ENCODE assay signal across 1 cellular context in the genomic region with DNA sequence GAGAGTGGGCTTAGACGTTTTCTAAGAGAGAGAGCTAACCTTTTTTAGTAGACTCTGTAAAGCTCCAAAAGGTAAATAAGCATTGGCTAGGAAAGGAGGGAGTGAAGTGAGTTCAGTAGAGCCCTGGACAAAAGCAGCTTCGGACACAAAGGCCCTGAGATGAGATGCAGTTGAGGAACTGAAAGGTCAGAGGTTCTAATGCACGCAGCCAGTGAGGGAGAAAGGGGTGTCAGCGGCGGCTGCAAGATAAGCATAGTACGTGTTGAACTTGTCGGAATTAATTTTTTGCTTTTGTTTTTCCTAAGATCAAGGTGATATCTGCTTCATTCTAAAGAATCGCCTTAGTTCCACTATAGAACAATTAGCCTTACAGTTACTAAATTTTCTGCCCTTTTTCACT.
TF ChIP-seq lines count a peak whose summit lies in the region.

No MANE protein-coding gene starts in this region.

TF ChIP-seq in HepG2, 621 proteins besides CTCF, POLR2A, EP300 and RAD21 (continued from another document):
- TF ChIP-seq, protein P1, sequence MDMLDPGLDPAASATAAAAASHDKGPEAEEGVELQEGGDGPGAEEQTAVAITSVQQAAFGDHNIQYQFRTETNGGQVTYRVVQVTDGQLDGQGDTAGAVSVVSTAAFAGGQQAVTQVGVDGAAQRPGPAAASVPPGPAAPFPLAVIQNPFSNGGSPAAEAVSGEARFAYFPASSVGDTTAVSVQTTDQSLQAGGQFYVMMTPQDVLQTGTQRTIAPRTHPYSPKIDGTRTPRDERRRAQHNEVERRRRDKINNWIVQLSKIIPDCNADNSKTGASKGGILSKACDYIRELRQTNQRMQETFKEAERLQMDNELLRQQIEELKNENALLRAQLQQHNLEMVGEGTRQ (IDR thresholded peaks at IDR 0.05; ENCODE audit: low read depth, low read length), result no peak
- TF ChIP-seq, protein P1 (CRISPR knock-in tag; IDR thresholded peaks at IDR 0.05; ENCODE audit: borderline replicate concordance), result no peak
- no peak for TF ChIP-seq EZH2 (conservative IDR thresholded peaks at IDR 0.05; ENCODE audit: low read depth, low read length)
- no peak for TF ChIP-seq NRL (CRISPR knock-in tag; IDR thresholded peaks at IDR 0.05; ENCODE audit: borderline replicate concordance)
- TF ChIP-seq GABPA (IDR thresholded peaks at IDR 0.05; ENCODE audit: low read depth, low read length), result no peak
- TF ChIP-seq GABPA (CRISPR knock-in tag; IDR thresholded peaks at IDR 0.05; ENCODE audit: low read depth), result no peak
- TF ChIP-seq, protein P2, sequence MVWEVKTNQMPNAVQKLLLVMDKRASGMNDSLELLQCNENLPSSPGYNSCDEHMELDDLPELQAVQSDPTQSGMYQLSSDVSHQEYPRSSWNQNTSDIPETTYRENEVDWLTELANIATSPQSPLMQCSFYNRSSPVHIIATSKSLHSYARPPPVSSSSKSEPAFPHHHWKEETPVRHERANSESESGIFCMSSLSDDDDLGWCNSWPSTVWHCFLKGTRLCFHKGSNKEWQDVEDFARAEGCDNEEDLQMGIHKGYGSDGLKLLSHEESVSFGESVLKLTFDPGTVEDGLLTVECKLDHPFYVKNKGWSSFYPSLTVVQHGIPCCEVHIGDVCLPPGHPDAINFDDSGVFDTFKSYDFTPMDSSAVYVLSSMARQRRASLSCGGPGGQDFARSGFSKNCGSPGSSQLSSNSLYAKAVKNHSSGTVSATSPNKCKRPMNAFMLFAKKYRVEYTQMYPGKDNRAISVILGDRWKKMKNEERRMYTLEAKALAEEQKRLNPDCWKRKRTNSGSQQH (CRISPR knock-in tag; IDR thresholded peaks at IDR 0.05; ENCODE audit: low read depth), result no peak
- TF ChIP-seq ZNF296 (CRISPR knock-in tag; conservative IDR thresholded peaks at IDR 0.05), result no peak
- TF ChIP-seq NBN (conservative IDR thresholded peaks at IDR 0.05), result no peak
- no peak for TF ChIP-seq TOE1 (CRISPR knock-in tag; IDR thresholded peaks at IDR 0.05)
- no peak for TF ChIP-seq ZNF7 (CRISPR knock-in tag; IDR thresholded peaks at IDR 0.05)
- TF ChIP-seq ZNF598 (CRISPR knock-in tag; IDR thresholded peaks at IDR 0.05; ENCODE audit: borderline replicate concordance), result no peak
- TF ChIP-seq, protein P3, sequence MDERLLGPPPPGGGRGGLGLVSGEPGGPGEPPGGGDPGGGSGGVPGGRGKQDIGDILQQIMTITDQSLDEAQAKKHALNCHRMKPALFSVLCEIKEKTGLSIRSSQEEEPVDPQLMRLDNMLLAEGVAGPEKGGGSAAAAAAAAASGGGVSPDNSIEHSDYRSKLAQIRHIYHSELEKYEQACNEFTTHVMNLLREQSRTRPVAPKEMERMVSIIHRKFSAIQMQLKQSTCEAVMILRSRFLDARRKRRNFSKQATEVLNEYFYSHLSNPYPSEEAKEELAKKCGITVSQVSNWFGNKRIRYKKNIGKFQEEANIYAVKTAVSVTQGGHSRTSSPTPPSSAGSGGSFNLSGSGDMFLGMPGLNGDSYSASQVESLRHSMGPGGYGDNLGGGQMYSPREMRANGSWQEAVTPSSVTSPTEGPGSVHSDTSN (CRISPR knock-in tag; IDR thresholded peaks at IDR 0.05), result no peak
- no peak for TF ChIP-seq JDP2 (CRISPR knock-in tag; IDR thresholded peaks at IDR 0.05; ENCODE audit: borderline replicate concordance)
